Comparison of ENCODE assay signal across 15 cellular contexts in the genomic region with DNA sequence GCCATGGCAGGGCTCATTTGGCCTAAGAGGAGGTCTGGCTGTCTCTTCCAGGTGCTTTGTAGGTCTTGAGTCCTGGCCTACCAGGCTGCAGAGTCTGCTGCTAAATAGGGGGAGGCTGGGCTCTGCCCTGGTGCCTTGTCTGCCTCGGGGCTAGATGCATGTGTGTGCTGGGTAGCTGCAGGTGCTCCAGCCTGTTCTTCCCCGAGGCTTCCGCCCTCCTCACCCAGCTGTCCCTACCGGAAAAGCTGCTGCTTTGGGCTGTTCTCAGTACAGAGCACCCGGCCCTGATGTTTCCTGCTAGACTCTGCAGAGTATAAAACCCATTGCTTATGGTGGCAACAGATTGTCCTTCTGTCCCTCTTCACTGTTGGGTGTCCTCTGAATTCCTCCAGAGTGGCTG. TPM values are rescaled to one million over a fixed set of nuclear protein-coding genes. Genes with fewer than 3 reads are reported as not detected.
DNase-seq lines count a peak whose midpoint lies in the region; ATAC-seq, FAIRE-seq and TF ChIP-seq lines count a peak whose summit lies in the region.
"Had no signal": no experiment of that assay in that cellular context is flagged by ENCODE, and none has a peak within 500 bp of the region (broad histone marks: within the 10 kb centered on the region; RNA-seq: fewer than 3 reads in every experiment).

No MANE protein-coding gene starts in this region.

- POLR2A ChIA-PET in CD4-positive, alpha-beta memory T cell (lab: Charles Lee; ENCODE audit: partially characterized antibody) = interaction anchor here (1.4 to 1.6 kb wide), 2 partner anchors 89 to 90 kb away, joined by 6 read pairs; partner anchors contain the start of gene BICDL1
- POLR2A ChIA-PET in naive thymus-derived CD4-positive, alpha-beta T cell (lab: Charles Lee) = interaction anchor here (0.8 to 1.7 kb wide), 3 partner anchors 66 to 97 kb away, joined by 3 to 4 read pairs (median 4); partner anchors contain the start of gene BICDL1

- no peaks in the 10 kb centered on the region for H3K9me3 ChIP-seq in CD4-positive, alpha-beta memory T cell (ENCODE audit: control insufficient read depth in 1 of 2, low read length in 2 of 2)
- no peaks in the 10 kb centered on the region for H3K9me3 ChIP-seq in MM.1S (replicated peaks; ENCODE audit: insufficient read depth, low read length)
- H3K9me3 ChIP-seq in naive thymus-derived CD4-positive, alpha-beta T cell (ENCODE audit: control insufficient read depth in 2 of 3, low read length in 3 of 3) = no peaks in the 10 kb centered on the region
- H3K9me3 ChIP-seq: left lung, sigmoid colon had no signal

- intact Hi-C loops in CD4-positive, alpha-beta memory T cell (cut with micrococcal nuclease) = no loop called here
- intact Hi-C loops in naive thymus-derived CD4-positive, alpha-beta T cell (cut with micrococcal nuclease) = no loop called here

- no peaks in the 10 kb centered on the region for H4K20me1 ChIP-seq in MM.1S (ENCODE audit: insufficient read depth, low read length)

- H3K36me3 ChIP-seq in CD4-positive, alpha-beta memory T cell (ENCODE audit: insufficient read depth, low read length) = no peaks in the 10 kb centered on the region
- no peaks in the 10 kb centered on the region for H3K36me3 ChIP-seq in MM.1S (replicated peaks; ENCODE audit: insufficient read depth, low read length)
- H3K36me3 ChIP-seq in naive thymus-derived CD4-positive, alpha-beta T cell (ENCODE audit: control insufficient read depth in 2 of 3, insufficient read depth in 3 of 3, low read length in 3 of 3) = peaks cover 0 to 8% (median 4%) of the 10 kb centered on the region in 3 experiments
- H3K36me3 ChIP-seq: left lung, sigmoid colon had no signal

- H3K4me3 ChIP-seq in CD4-positive, alpha-beta memory T cell (ENCODE audit: low read length in 2 of 2) = no peak overlapping the region
- H3K4me3 ChIP-seq in MM.1S (ENCODE audit: low read length) = peak overlapping the region; percentile 23; the same call in 1 of the 2 replicates
- no peak overlapping the region for H3K4me3 ChIP-seq in naive thymus-derived CD4-positive, alpha-beta T cell (ENCODE audit: low read length)
- H3K4me3 ChIP-seq: K562, left lung, sigmoid colon had no signal

- no peak for TF ChIP-seq CTCF in MM.1S (IDR thresholded peaks at IDR 0.05; ENCODE audit: low read length)

- no peak for DNase-seq in CD4-positive, alpha-beta memory T cell
- DNase-seq in MM.1S (peak; percentile 76), HTR-8/SVneo (ENCODE audit: insufficient read length, low spot score) (no peak), COR-L47 (lab: John Stamatoyannopoulos, UW) (no peak)
- no peak for DNase-seq in activated naive CD8-positive, alpha-beta T cell treated with anti-CD3 and anti-CD28 coated beads for 36 hours
- DNase-seq in naive thymus-derived CD4-positive, alpha-beta T cell = peak in 4 of 9 donors; percentile 8 to 38 (median 24)
- DNase-seq: activated T-cell treated with anti-CD3 and anti-CD28 coated beads, Interleukin-2, amount 50 U/mL, for 72 hours; left lung; NCI-H1694 treated with DMSO at 0.1 percent for 48 hours; NCI-H82; SIG-M5; sigmoid colon had no signal

- peak overlapping the region in 1 of 8 donors; percentile 10 for H3K4me3 Mint-ChIP-seq in CD4-positive, alpha-beta memory T cell
- no peak overlapping the region for H3K4me3 Mint-ChIP-seq in activated naive CD8-positive, alpha-beta T cell treated with anti-CD3 and anti-CD28 coated beads for 36 hours
- peak overlapping the region in 5 of 10 donors; percentile 12 to 51 (median 38) for H3K4me3 Mint-ChIP-seq in naive thymus-derived CD4-positive, alpha-beta T cell
- H3K4me3 Mint-ChIP-seq: activated T-cell treated with anti-CD3 and anti-CD28 coated beads, Interleukin-2, amount 50 U/mL, for 72 hours had no signal

- H3K9ac ChIP-seq in MM.1S (ENCODE audit: low read length) = peak overlapping the region; percentile 22; the same call in 1 of the 2 replicates

- H3K27me3 Mint-ChIP-seq in CD4-positive, alpha-beta memory T cell = no peaks in the 10 kb centered on the region
- no peaks in the 10 kb centered on the region for H3K27me3 Mint-ChIP-seq in activated naive CD8-positive, alpha-beta T cell treated with anti-CD3 and anti-CD28 coated beads for 36 hours
- no peaks in the 10 kb centered on the region for H3K27me3 Mint-ChIP-seq in naive thymus-derived CD4-positive, alpha-beta T cell

- H3K27ac Mint-ChIP-seq in CD4-positive, alpha-beta memory T cell = peak overlapping the region in 6 of 7 donors; percentile 59 to 84 (median 72)
- peak overlapping the region; percentile 10 for H3K27ac Mint-ChIP-seq in activated naive CD8-positive, alpha-beta T cell treated with anti-CD3 and anti-CD28 coated beads for 36 hours
- H3K27ac Mint-ChIP-seq in naive thymus-derived CD4-positive, alpha-beta T cell = peak overlapping the region; percentile 60 to 86 (median 83)

- H3K9me3 Mint-ChIP-seq in CD4-positive, alpha-beta memory T cell = peaks cover 0 to 2% (median 0%) of the 10 kb centered on the region in 8 donors
- H3K9me3 Mint-ChIP-seq in activated naive CD8-positive, alpha-beta T cell treated with anti-CD3 and anti-CD28 coated beads for 36 hours = no peaks in the 10 kb centered on the region
- H3K9me3 Mint-ChIP-seq in naive thymus-derived CD4-positive, alpha-beta T cell = no peaks in the 10 kb centered on the region
- H3K9me3 Mint-ChIP-seq: activated T-cell treated with anti-CD3 and anti-CD28 coated beads, Interleukin-2, amount 50 U/mL, for 72 hours had no signal

- FAIRE-seq in HTR-8/SVneo (lab: Jason Lieb, UNC) = no peak
- FAIRE-seq: endometrium, K562 had no signal

- no peaks in the 10 kb centered on the region for H3K9me2 ChIP-seq in MM.1S (replicated peaks; ENCODE audit: insufficient read depth, low read length)

- peaks cover 15 to 24% (median 16%) of the 10 kb centered on the region in 4 donors for H3K4me1 Mint-ChIP-seq in CD4-positive, alpha-beta memory T cell
- peaks cover 7% of the 10 kb centered on the region for H3K4me1 Mint-ChIP-seq in activated naive CD8-positive, alpha-beta T cell treated with anti-CD3 and anti-CD28 coated beads for 36 hours
- peaks cover 17 to 48% (median 29%) of the 10 kb centered on the region in 7 donors for H3K4me1 Mint-ChIP-seq in naive thymus-derived CD4-positive, alpha-beta T cell

- peak; percentile 61 for ATAC-seq in naive thymus-derived CD4-positive, alpha-beta T cell
- no peak for ATAC-seq in HG03520 (IDR thresholded peaks at IDR 0.05; ENCODE audit: unreplicated experiment)
- ATAC-seq: K562, left lung had no signal

- CTCF ChIA-PET in CD4-positive, alpha-beta memory T cell (lab: Charles Lee; ENCODE audit: partially characterized antibody) = interaction anchor here (0.9 to 1.4 kb wide), 5 partner anchors 8 to 90 kb away, joined by 3 to 5 read pairs (median 3); no protein-coding TSS in a partner anchor
- CTCF ChIA-PET in naive thymus-derived CD4-positive, alpha-beta T cell (lab: Charles Lee) = interaction anchor here (1.5 kb wide), 1 partner anchor 9 kb away, joined by 5 read pairs; no protein-coding TSS in a partner anchor

- H3K27ac ChIP-seq in CD4-positive, alpha-beta memory T cell (ENCODE audit: low read depth, low read length) = no peak overlapping the region
- H3K27ac ChIP-seq in MM.1S (ENCODE audit: low read length) = peak overlapping the region; percentile 79
- H3K27ac ChIP-seq in naive thymus-derived CD4-positive, alpha-beta T cell (ENCODE audit: low read depth, low read length) = peak overlapping the region; percentile 46
- H3K27ac ChIP-seq: left lung, sigmoid colon had no signal

- H3K27me3 ChIP-seq in CD4-positive, alpha-beta memory T cell (ENCODE audit: insufficient read depth, low read length) = no peaks in the 10 kb centered on the region
- no peaks in the 10 kb centered on the region for H3K27me3 ChIP-seq in MM.1S (replicated peaks; ENCODE audit: insufficient read depth, low read length)
- no peaks in the 10 kb centered on the region for H3K27me3 ChIP-seq in naive thymus-derived CD4-positive, alpha-beta T cell (ENCODE audit: control insufficient read depth in 2 of 2, insufficient read depth in 2 of 2, low read length in 2 of 2)
- H3K27me3 ChIP-seq: left lung, sigmoid colon had no signal

- peaks cover 12 to 31% of the 10 kb centered on the region in 2 donors for H3K36me3 Mint-ChIP-seq in CD4-positive, alpha-beta memory T cell
- H3K36me3 Mint-ChIP-seq in activated naive CD8-positive, alpha-beta T cell treated with anti-CD3 and anti-CD28 coated beads for 36 hours = peaks cover 39% of the 10 kb centered on the region
- H3K36me3 Mint-ChIP-seq in naive thymus-derived CD4-positive, alpha-beta T cell = peaks cover 4 to 31% (median 9%) of the 10 kb centered on the region in 5 donors

- peaks cover 20% of the 10 kb centered on the region for H3K4me1 ChIP-seq in CD4-positive, alpha-beta memory T cell (ENCODE audit: insufficient read depth, low read length)
- peaks cover 22% of the 10 kb centered on the region for H3K4me1 ChIP-seq in MM.1S (ENCODE audit: low read length)
- H3K4me1 ChIP-seq in naive thymus-derived CD4-positive, alpha-beta T cell (ENCODE audit: control insufficient read depth in 2 of 2, insufficient read depth in 2 of 2, low read length in 2 of 2) = peaks cover 0 to 20% of the 10 kb centered on the region in 2 donors
- H3K4me1 ChIP-seq: left lung, sigmoid colon had no signal

- H3K4me2 ChIP-seq in MM.1S (ENCODE audit: low read depth, low read length) = peak overlapping the region; percentile 56

- peaks cover 13% of the 10 kb centered on the region for H3F3A ChIP-seq in MM.1S (ENCODE audit: insufficient read depth, low read length)

- peak overlapping the region; percentile 63 for H2AFZ ChIP-seq in MM.1S (ENCODE audit: low read length)

- no peaks in the 10 kb centered on the region for H3K79me2 ChIP-seq in MM.1S (ENCODE audit: low read length)

RNA-seq across cellular contexts. Expression of gene RAB35, which starts 37.7 kb away (rescaled TPM):
- 10 to 100 TPM; 66.2 to 71.3 TPM for total RNA-seq in CD4-positive, alpha-beta memory T cell
- 10 to 100 TPM; 12.4 to 24.7 TPM for polyA plus RNA-seq in CD4-positive, alpha-beta memory T cell
- 10 to 100 TPM; 53.8 to 54.3 TPM for total RNA-seq in activated naive CD8-positive, alpha-beta T cell treated with anti-CD3 and anti-CD28 coated beads for 36 hours
- total RNA-seq in naive thymus-derived CD4-positive, alpha-beta T cell = 10 to 100 TPM; 45.8 to 77.3 (median 59.3) TPM
- 10 to 100 TPM; 14.5 to 21.0 TPM for polyA plus RNA-seq in naive thymus-derived CD4-positive, alpha-beta T cell

Comparison
In these comparisons a context has a peak if more than half of its experiments do, and no peak if none do; other contexts are left out.
1. H3K27ac Mint-ChIP-seq: peak in every context shown above with its lines; median percentile 83 in naive thymus-derived CD4-positive, alpha-beta T cell; 72 in CD4-positive, alpha-beta memory T cell; 10 in activated naive CD8-positive, alpha-beta T cell treated with anti-CD3 and anti-CD28 coated beads for 36 hours.